In the genomic region with DNA sequence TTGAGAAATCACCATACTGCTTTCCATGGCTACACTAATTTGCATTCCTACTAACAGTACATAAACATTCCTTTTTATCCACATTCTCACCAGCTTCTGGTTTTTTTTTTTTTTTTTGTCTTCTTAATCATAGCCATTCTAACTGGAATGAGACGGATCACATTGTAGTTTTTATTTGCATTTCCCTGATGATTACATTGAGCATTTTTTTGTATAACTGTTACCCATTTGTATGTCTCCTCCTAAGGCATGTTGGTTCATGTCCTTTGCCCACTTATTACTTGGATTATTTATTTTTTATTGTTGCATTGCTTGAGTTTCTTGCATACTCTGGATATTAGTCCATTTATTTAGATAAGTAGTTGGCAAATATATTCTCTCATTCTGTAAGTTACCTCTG, we compare ENCODE assay signal across 18 cellular contexts.
A peak's percentile ranks its signal among the peaks of the same experiment; 100 is the strongest.
DNase-seq lines count a peak whose midpoint lies in the region; TF ChIP-seq lines count a peak whose summit lies in the region.
"Had no signal": no experiment of that assay in that cellular context is flagged by ENCODE, and none has a peak within 500 bp of the region (broad histone marks: within the 10 kb centered on the region; RNA-seq: fewer than 3 reads in every experiment).

No MANE protein-coding gene starts in this region.

- WGBS in mammary epithelial cell (ENCODE audit: low coverage, missing lambda C conversion rate): 5% methylated on average over 1 of the region's 1 CpG
- 74% methylated on average over 1 of the region's 1 CpG for WGBS in suprapubic skin

- H3K9me3 ChIP-seq in mammary epithelial cell (replicated peaks; ENCODE audit: insufficient read depth, low read length) (peaks cover 4% of the 10 kb centered on the region), suprapubic skin (peaks cover 3% of the 10 kb centered on the region)
- H3K9me3 ChIP-seq: A549 had no signal

- dilution Hi-C loops in mammary epithelial cell (cut with HindIII; ENCODE audit: low sequenced_read_pairs): no loop called here

- no peak overlapping the region for H3K4me2 ChIP-seq in mammary epithelial cell (ENCODE audit: insufficient read depth, low read depth, low read length)
- H3K4me2 ChIP-seq: A549; BLaER1 treated with 17β-estradiol and CSF1 and Interleukin-3, amounts not matched to agents 10 nM and 100 nM had no signal

- intact Hi-C loops in mammary epithelial cell (cut with micrococcal nuclease) (no loop called here), MCF 10A (cut with micrococcal nuclease) (no loop called here)

- no peak overlapping the region for H3K4me3 Mint-ChIP-seq in MCF 10A (ENCODE audit: unreplicated experiment)
- H3K4me3 Mint-ChIP-seq: B cell; CD4-positive, alpha-beta T cell; CD8-positive, alpha-beta T cell had no signal

- H3K4me1 ChIP-seq in mammary epithelial cell (ENCODE audit: insufficient read depth, low read length) (no peaks in the 10 kb centered on the region), suprapubic skin (no peaks in the 10 kb centered on the region)
- H3K4me1 ChIP-seq: A549; BLaER1 treated with 17β-estradiol and CSF1 and Interleukin-3, amounts not matched to agents 10 nM and 100 nM; Caco-2 had no signal

- H2AFZ ChIP-seq in mammary epithelial cell (ENCODE audit: low read depth, low read length): no peak overlapping the region

- TF ChIP-seq EP300 in suprapubic skin (IDR thresholded peaks at IDR 0.05): no peak

- TF ChIP-seq POLR2A in suprapubic skin (IDR thresholded peaks at IDR 0.05): no peak

- TF ChIP-seq CTCF in mammary epithelial cell (conservative IDR thresholded peaks at IDR 0.05 in 1 of 2, IDR thresholded peaks at IDR 0.05 in 1 of 2; ENCODE audit: extremely low read depth in 1 of 2, insufficient read depth in 1 of 2, low read depth in 1 of 2, low read length in 2 of 2) (no peak), MCF 10A (IDR thresholded peaks at IDR 0.05; ENCODE audit: unreplicated experiment) (no peak), suprapubic skin (IDR thresholded peaks at IDR 0.05) (no peak)

- H3K27ac Mint-ChIP-seq in MCF 10A (ENCODE audit: low read depth, unreplicated experiment): no peak overlapping the region
- H3K27ac Mint-ChIP-seq: B cell; CD4-positive, alpha-beta T cell; CD8-positive, alpha-beta T cell had no signal

- no peak overlapping the region for H3K9ac ChIP-seq in mammary epithelial cell (ENCODE audit: insufficient read depth, low read length)
- H3K9ac ChIP-seq: BLaER1 treated with 17β-estradiol and CSF1 and Interleukin-3, amounts not matched to agents 10 nM and 100 nM had no signal

- H3K9me3 Mint-ChIP-seq in MCF 10A (ENCODE audit: unreplicated experiment): peaks cover 22% of the 10 kb centered on the region

- H3K27me3 Mint-ChIP-seq in MCF 10A (ENCODE audit: insufficient read depth, unreplicated experiment): no peaks in the 10 kb centered on the region
- H3K27me3 Mint-ChIP-seq: B cell; CD4-positive, alpha-beta T cell had no signal

- no peaks in the 10 kb centered on the region for H3K27me3 ChIP-seq in mammary epithelial cell (ENCODE audit: insufficient read depth, low read length)
- no peaks in the 10 kb centered on the region for H3K27me3 ChIP-seq in suprapubic skin
- H3K27me3 ChIP-seq: BLaER1 treated with 17β-estradiol and CSF1 and Interleukin-3, amounts not matched to agents 10 nM and 100 nM had no signal

- CTCF ChIA-PET in mammary epithelial cell (lab: Charles Lee; ENCODE audit: low non-redundant PET) (no interaction called here), MCF 10A (lab: Yijun Ruan, JAX) (interaction anchor here (0.6 to 0.7 kb wide), 2 partner anchors 13 to 1295 kb away, joined by 3 to 4 read pairs; no protein-coding TSS in a partner anchor)

- POLR2A ChIA-PET in MCF 10A (lab: Yijun Ruan, JAX): no interaction called here

- no peaks in the 10 kb centered on the region for H3K4me1 Mint-ChIP-seq in MCF 10A (ENCODE audit: insufficient read depth, unreplicated experiment)
- H3K4me1 Mint-ChIP-seq: B cell had no signal

- H3K4me3 ChIP-seq in mammary epithelial cell (replicated peaks in 1 of 3; ENCODE audit: insufficient read depth in 1 of 3, low read depth in 2 of 3, low read length in 3 of 3): no peak overlapping the region
- H3K4me3 ChIP-seq in suprapubic skin: no peak overlapping the region
- H3K4me3 ChIP-seq: A549; BLaER1 treated with 17β-estradiol and CSF1 and Interleukin-3, amounts not matched to agents 10 nM and 100 nM; GM12878 had no signal

- BruUV-seq in mammary epithelial cell (replicated peaks; lab: Mats Ljungman, UMichigan) (no TSS peak), MCF 10A (replicated peaks; lab: Mats Ljungman, UMichigan) (no TSS peak)

- in situ Hi-C loops in mammary epithelial cell (cut with MboI; ENCODE audit: low sequenced_read_pairs in 2 of 2): no loop called here

- H3K27ac ChIP-seq in mammary epithelial cell (ENCODE audit: insufficient read depth, low read depth, low read length) (no peak overlapping the region), epithelial cell of prostate (no peak overlapping the region), suprapubic skin (no peak overlapping the region)
- H3K27ac ChIP-seq: 22Rv1; A549; BLaER1 treated with 17β-estradiol and CSF1 and Interleukin-3, amounts not matched to agents 10 nM and 100 nM; C4-2B had no signal

- no peaks in the 10 kb centered on the region for H4K20me1 ChIP-seq in mammary epithelial cell (ENCODE audit: insufficient read depth, low read length)
- H4K20me1 ChIP-seq: BLaER1 treated with 17β-estradiol and CSF1 and Interleukin-3, amounts not matched to agents 10 nM and 100 nM had no signal

- H3K79me2 ChIP-seq in mammary epithelial cell (ENCODE audit: insufficient read depth, low read length): no peaks in the 10 kb centered on the region

- no peaks in the 10 kb centered on the region for H3K36me3 Mint-ChIP-seq in MCF 10A (ENCODE audit: insufficient read depth, unreplicated experiment)
- H3K36me3 Mint-ChIP-seq: CD8-positive, alpha-beta T cell had no signal

- H3K36me3 ChIP-seq in mammary epithelial cell (ENCODE audit: insufficient read depth, low read length): no peaks in the 10 kb centered on the region
- no peaks in the 10 kb centered on the region for H3K36me3 ChIP-seq in suprapubic skin
- H3K36me3 ChIP-seq: BLaER1 treated with 17β-estradiol and CSF1 and Interleukin-3, amounts not matched to agents 10 nM and 100 nM had no signal

- DNase-seq in mammary epithelial cell (peak; percentile 21), MCF 10A (ENCODE audit: unreplicated experiment) (no peak), epithelial cell of prostate (ENCODE audit: low read depth, low spot score) (peak; percentile 12), suprapubic skin (ENCODE audit: low spot score in 2 of 2) (no peak), hepatic stellate cell (ENCODE audit: low spot score) (no peak)
- DNase-seq: AML-193; Caco-2; Calu3; CD4-positive, alpha-beta T cell; CD8-positive, alpha-beta T cell; DMS79 treated with DMSO at 0.1 percent for 48 hours; GF-D8 had no signal

Comparison
In these comparisons a context has a peak if more than half of its experiments do, and no peak if none do; other contexts are left out.
1. DNase-seq: peak in mammary epithelial cell (single experiment) and epithelial cell of prostate (single experiment); none in MCF 10A (single experiment), suprapubic skin (0 of 2) and hepatic stellate cell (single experiment).